Comparison of ENCODE assay signal across 33 cellular contexts in the genomic region with DNA sequence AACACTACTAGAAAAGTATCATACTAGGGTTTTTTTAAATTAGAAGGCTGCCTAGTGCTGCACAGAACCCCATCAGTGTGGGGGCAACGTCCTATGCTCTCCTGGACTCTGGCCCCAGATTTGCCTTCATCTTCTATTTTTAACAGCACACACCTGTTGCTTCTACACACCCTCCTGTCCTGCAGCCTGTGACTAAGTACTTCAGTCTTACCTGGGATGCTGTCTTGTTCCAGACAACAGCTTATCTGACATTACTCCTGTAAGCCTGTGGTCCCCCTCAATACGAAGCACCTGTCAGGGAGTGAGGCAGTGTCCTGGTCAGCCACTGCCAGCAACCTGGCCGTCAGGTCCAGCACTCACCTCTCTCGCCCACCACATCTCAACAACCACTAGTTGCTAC.
"Had no signal": no experiment of that assay in that cellular context is flagged by ENCODE, and none has a peak within 500 bp of the region (broad histone marks: within the 10 kb centered on the region; RNA-seq: fewer than 3 reads in every experiment).

No MANE protein-coding gene starts in this region.

- H3K27me3 ChIP-seq: adrenal gland, ascending aorta, body of pancreas, brain microvascular endothelial cell, breast epithelium, cardiac muscle cell, colonic mucosa had no signal

- H3K36me3 ChIP-seq: adrenal gland, ascending aorta, brain microvascular endothelial cell, breast epithelium, cardiac muscle cell, colonic mucosa had no signal

- H3K9me3 ChIP-seq: adrenal gland, ascending aorta, body of pancreas, breast epithelium, colonic mucosa had no signal

- ATAC-seq: activated naive CD4-positive, alpha-beta T cell treated with anti-CD3 and anti-CD28 coated beads, Interleukin-2, amount 50 U/mL, for 72 hours; activated naive CD8-positive, alpha-beta T cell treated with anti-CD3 and anti-CD28 coated beads, Interleukin-2, amount 50 U/mL, for 24 hours; activated T-cell treated with anti-CD3 and anti-CD28 coated beads, Interleukin-2, amount 50 U/mL, for 4 hours; activated T-cell treated with anti-CD3 and anti-CD28 coated beads, Interleukin-2, amount 50 U/mL, for 72 hours; activated T-helper 17 cell treated with anti-CD3 and anti-CD28 coated beads, Interleukin-2, amount 50 U/mL, for 72 hours; body of pancreas had no signal

- DNase-seq: activated effector memory CD4-positive, alpha-beta T cell treated with anti-CD3 and anti-CD28 coated beads, Interleukin-2, amount 50 U/mL, for 16 hours; activated effector memory CD4-positive, alpha-beta T cell treated with Interleukin-2 at 50 U/mL for 16 hours; activated gamma-delta T cell; activated gamma-delta T cell treated with Interleukin-2 at 50 U/mL for 16 hours; activated naive CD4-positive, alpha-beta T cell; activated naive CD4-positive, alpha-beta T cell treated with anti-CD3 and anti-CD28 coated beads for 36 hours; activated naive CD4-positive, alpha-beta T cell treated with anti-CD3 and anti-CD28 coated beads, Interleukin-2, amount 10 ng/mL, durations not matched to agents 7 days and 5 days; activated naive CD4-positive, alpha-beta T cell treated with anti-CD3 and anti-CD28 coated beads, Interleukin-2, amount 50 U/mL, for 16 hours; activated naive CD4-positive, alpha-beta T cell treated with Interleukin-2 at 50 U/mL for 16 hours; activated naive CD8-positive, alpha-beta T cell treated with anti-CD3 and anti-CD28 coated beads for 36 hours; activated naive CD8-positive, alpha-beta T cell treated with anti-CD3 and anti-CD28 coated beads, Interleukin-2, amount 10 ng/mL, durations not matched to agents 7 days and 5 days; activated naive CD8-positive, alpha-beta T cell treated with anti-CD3 and anti-CD28 coated beads, Interleukin-2, amount 50 U/mL, for 24 hours; activated T-cell treated with anti-CD3 and anti-CD28 coated beads, Interleukin-2, amount 50 U/mL, for 4 hours; activated T-cell treated with anti-CD3 and anti-CD28 coated beads, Interleukin-2, amount 50 U/mL, for 48 hours; activated T-cell treated with anti-CD3 and anti-CD28 coated beads, Interleukin-2, amount 50 U/mL, for 72 hours; adrenal gland; amniotic stem cell; anterior cingulate cortex; aorta; body of pancreas; brain microvascular endothelial cell; caudate nucleus; central memory CD4-positive, alpha-beta T cell; cerebellar nuclear complex; colonic mucosa had no signal

- H3K4me1 ChIP-seq: adrenal gland, ascending aorta, body of pancreas, breast epithelium, colonic mucosa had no signal

- FAIRE-seq: astrocyte, bronchial epithelial cell, colon had no signal

- H3K27ac ChIP-seq: adrenal gland, ascending aorta, body of pancreas, brain microvascular endothelial cell, breast epithelium, cardiac muscle cell, colonic mucosa had no signal

- H3K4me3 ChIP-seq: adrenal gland, ascending aorta, body of pancreas, breast epithelium, cardiac muscle cell, colonic mucosa had no signal
